In genomic region chr1:10935724-10936123, GRCh38 we compare ENCODE assay signal across 2 cellular contexts.
TF ChIP-seq lines count a peak whose summit lies in the region.

No MANE protein-coding gene starts in this region.

TF ChIP-seq in K562, 482 proteins besides CTCF, POLR2A, EP300 and RAD21:
- TF ChIP-seq CHD4 (IDR thresholded peaks at IDR 0.05; ENCODE audit: insufficient read depth, insufficient replicate concordance, low read depth, low read length, poor library complexity, severe bottlenecking) (peak; percentile 67), SNIP1 (IDR thresholded peaks at IDR 0.05; ENCODE audit: low read depth) (no peak), KDM1A (IDR thresholded peaks at IDR 0.05) (peak; percentile 63 to 70), ZNF24 (IDR thresholded peaks at IDR 0.05) (0 out of 2 replicates have a peak, but pooled peaks have one; percentile 71), ESRRA (IDR thresholded peaks at IDR 0.05; ENCODE audit: borderline replicate concordance, low read depth) (peak; percentile 84), USF1 (CRISPR knock-in tag; IDR thresholded peaks at IDR 0.05) (peak; percentile 37; the same call in 1 of the 2 replicates), ZNF280B (CRISPR knock-in tag; IDR thresholded peaks at IDR 0.05) (no peak), BCOR (IDR thresholded peaks at IDR 0.05) (peak; percentile 85), TBP (optimal IDR thresholded peaks at IDR 0.05; ENCODE audit: low read depth, low read length) (no peak), PPARD (CRISPR knock-in tag; IDR thresholded peaks at IDR 0.05) (no peak), ZBTB7A (IDR thresholded peaks at IDR 0.05; ENCODE audit: borderline replicate concordance, control insufficient read depth, low read depth, low read length) (no peak), ADNP (tag; IDR thresholded peaks at IDR 0.05) (peak; percentile 72; the same call in 1 of the 2 replicates), HDAC2 (IDR thresholded peaks at IDR 0.05) (0 out of 2 replicates have a peak, but pooled peaks have one; percentile 57), RBM25 (IDR thresholded peaks at IDR 0.05; ENCODE audit: low read depth, low read length, severe bottlenecking) (peak; percentile 90), CBX3 (IDR thresholded peaks at IDR 0.05; ENCODE audit: borderline replicate concordance in 1 of 2, low read length in 2 of 2) (0 out of 3 replicates have a peak, but pooled peaks of 1 of the 2 experiments have one; percentile 42)

TF ChIP-seq in H1, 55 proteins besides CTCF, POLR2A, EP300 and RAD21:
- no peak for TF ChIP-seq RFX5 (IDR thresholded peaks at IDR 0.05; ENCODE audit: borderline replicate concordance, low read depth, low read length)
- peak; percentile 88; the same call in 1 of the 2 replicates for TF ChIP-seq KDM1A (IDR thresholded peaks at IDR 0.05; ENCODE audit: borderline replicate concordance, low read length)
- TF ChIP-seq GABPA (IDR thresholded peaks at IDR 0.05; ENCODE audit: borderline replicate concordance, insufficient read depth, low read length): no peak
- TF ChIP-seq JUND (IDR thresholded peaks at IDR 0.05; ENCODE audit: low read length): no peak
